ENCODE assay signal across 9 cellular contexts in the genomic region with DNA sequence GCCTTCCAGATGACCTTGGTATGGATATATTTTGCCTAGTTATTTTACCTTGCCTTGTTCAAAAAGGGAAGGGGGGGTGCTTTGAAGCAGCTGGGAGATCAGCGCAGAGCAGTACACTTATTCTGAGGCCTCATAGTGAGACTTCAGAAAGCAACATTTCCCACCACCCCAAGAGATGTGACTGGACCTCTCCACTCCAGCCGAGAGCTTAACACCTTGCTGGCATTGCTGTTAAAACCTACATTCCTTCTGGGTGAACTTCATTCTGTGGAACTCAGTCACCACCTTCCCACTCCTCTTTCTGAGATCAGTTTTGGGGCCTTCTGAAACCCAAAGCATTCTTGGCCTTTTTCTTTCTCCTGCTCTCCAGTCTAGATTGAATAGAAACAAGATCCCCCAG.
"Had no signal": no experiment of that assay in that cellular context is flagged by ENCODE, and none has a peak within 500 bp of the region (broad histone marks: within the 10 kb centered on the region; RNA-seq: fewer than 3 reads in every experiment).

No MANE protein-coding gene starts in this region.

- H3K4me3 ChIP-seq: GM23248, GM23338, HAP-1 had no signal

- ATAC-seq: GM23338, HCT116 had no signal

- H3K4me1 ChIP-seq: HAP-1 had no signal

- H3K27ac Mint-ChIP-seq: GM23338, H9, HFFc6 had no signal

- H3K4me2 ChIP-seq: GM23338 had no signal

- H3K9me3 ChIP-seq: HAP-1 had no signal

- H3K9ac ChIP-seq: GM23248 had no signal

- DNase-seq: GM23248, GOT3, H7, H9, HCEC 1CT, HFFc6 had no signal

- H3K36me3 ChIP-seq: HAP-1 had no signal

- H3K27ac ChIP-seq: GM23248 had no signal

- H2AFZ ChIP-seq: GM23248, GM23338 had no signal

- H3K9me3 Mint-ChIP-seq: GM23338, H9, HFFc6 had no signal

- H3K4me3 Mint-ChIP-seq: GM23338, H9, HFFc6 had no signal
